ENCODE assay signal across 10 cellular contexts in genomic region chr7:44242091-44242490, GRCh38. TPM values are rescaled to one million over a fixed set of nuclear protein-coding genes. Genes with fewer than 3 reads are reported as not detected.
"Had no signal": no experiment of that assay in that cellular context is flagged by ENCODE, and none has a peak within 500 bp of the region (broad histone marks: within the 10 kb centered on the region; RNA-seq: fewer than 3 reads in every experiment).

No MANE protein-coding gene starts in this region.

- H3K4me2 ChIP-seq: GM23338 had no signal

- H3K9me3 Mint-ChIP-seq: GM23338, HFFc6 had no signal

- H2AFZ ChIP-seq: GM23338 had no signal

- H3K4me3 Mint-ChIP-seq: GM23338, HFFc6 had no signal

- H3K9me3 ChIP-seq: HAP-1 had no signal

- DNase-seq: H7, HFFc6, IMR-90, KBM-7 had no signal

- H3K4me1 ChIP-seq: HAP-1 had no signal

- H3K4me3 ChIP-seq: GM23338, HAP-1 had no signal

- H3K36me3 ChIP-seq: HAP-1 had no signal

- FAIRE-seq: HTR-8/SVneo had no signal

- H3K27ac Mint-ChIP-seq: GM23338, HFFc6 had no signal

- H3K4me1 Mint-ChIP-seq: GM23338 had no signal

- H3K27ac ChIP-seq: KMS-11 had no signal

RNA-seq across cellular contexts. Expression of gene GCK, which starts 52.9 kb away (rescaled TPM):
- total RNA-seq: H4, HT-29 had no signal
